In the genomic region with DNA sequence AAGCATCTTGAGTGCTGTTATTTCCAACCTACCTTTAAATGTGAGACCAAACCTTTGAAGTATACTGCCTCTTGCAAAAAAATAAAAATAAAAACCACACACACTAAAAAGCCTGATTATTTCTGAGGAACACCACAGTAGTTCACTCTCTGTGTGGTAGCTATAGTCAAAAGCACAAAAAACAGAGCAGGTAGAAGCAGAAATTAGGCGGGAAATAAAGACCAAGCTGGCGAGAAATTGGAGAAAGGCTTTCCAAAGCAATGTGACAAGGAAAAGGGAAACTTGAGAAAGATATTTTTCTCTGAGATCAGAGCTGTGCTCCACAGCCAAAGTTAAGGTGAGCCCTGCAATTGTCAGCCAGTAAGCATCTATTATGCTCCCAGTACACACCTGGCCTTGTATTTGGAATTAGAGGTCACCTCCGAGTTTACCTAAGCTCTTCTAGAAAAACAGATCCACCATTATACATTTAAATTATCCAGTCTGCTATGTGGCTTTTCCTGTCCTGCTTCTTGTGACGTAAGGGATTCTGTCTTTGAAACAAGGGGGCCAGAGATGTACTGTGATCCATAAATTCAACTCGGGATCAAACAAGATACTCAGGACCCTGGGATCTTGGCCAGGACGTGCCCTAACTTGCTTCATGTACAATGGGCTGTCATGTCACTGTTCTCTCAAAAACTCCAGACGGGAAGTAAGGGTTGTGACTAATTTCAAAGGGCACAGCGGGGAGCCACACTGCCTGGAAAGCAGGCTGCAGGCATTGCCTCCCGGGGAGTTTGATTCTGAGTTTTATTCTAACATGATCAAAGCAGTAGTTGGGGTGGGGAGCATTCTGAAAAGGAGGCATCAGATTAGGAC, we compare ENCODE assay signal across 1 cellular context.
TF ChIP-seq lines count a peak whose summit lies in the region.

No MANE protein-coding gene starts in this region.

TF ChIP-seq in HEK293, 187 proteins besides CTCF, POLR2A, EP300 and RAD21 (continued from another document and continues in another):
- TF ChIP-seq ZSCAN5A (tag by site-specific recombination; IDR thresholded peaks at IDR 0.05) (no peak), ZXDB (tag by site-specific recombination; IDR thresholded peaks at IDR 0.05) (no peak), ZNF518A (tag by site-specific recombination; conservative IDR thresholded peaks at IDR 0.05; ENCODE audit: low read depth) (0 out of 2 replicates have a peak, but pooled peaks have one; percentile 10), ZNF169 (tag by site-specific recombination; IDR thresholded peaks at IDR 0.05) (no peak), ZBTB26 (tag by site-specific recombination; optimal IDR thresholded peaks at IDR 0.05) (no peak), HOXA7 (CRISPR knock-in tag; IDR thresholded peaks at IDR 0.05; ENCODE audit: borderline replicate concordance) (no peak), KLF8 (tag by site-specific recombination; IDR thresholded peaks at IDR 0.05) (0 out of 2 replicates have a peak, but pooled peaks have one; percentile 16), KLF9 (tag by site-specific recombination; IDR thresholded peaks at IDR 0.05; ENCODE audit: low read depth) (no peak), ZNF292 (tag by site-specific recombination; IDR thresholded peaks at IDR 0.05; ENCODE audit: borderline replicate concordance, low read depth) (no peak), ZNF843 (tag by site-specific recombination; IDR thresholded peaks at IDR 0.05) (peak; percentile 81), ZNF335 (tag by site-specific recombination; conservative IDR thresholded peaks at IDR 0.05) (peak; percentile 58; the same call in 1 of the 2 replicates), ZNF184 (tag by site-specific recombination; IDR thresholded peaks at IDR 0.05) (peak; percentile 51; the same call in 1 of the 2 replicates), ZBTB8A (tag by site-specific recombination; IDR thresholded peaks at IDR 0.05) (peak; percentile 28; the same call in 1 of the 2 replicates), ZNF274 (IDR thresholded peaks at IDR 0.05; ENCODE audit: low read length) (no peak), ZNF274 (tag by site-specific recombination; IDR thresholded peaks at IDR 0.05; ENCODE audit: borderline replicate concordance) (no peak), ZNF629 (tag by site-specific recombination; IDR thresholded peaks at IDR 0.05) (peak; percentile 94), ZBTB1 (tag by site-specific recombination; IDR thresholded peaks at IDR 0.05) (no peak; the same call in 1 of the 2 replicates), ZNF354C (tag by site-specific recombination; IDR thresholded peaks at IDR 0.05; ENCODE audit: borderline replicate concordance, low read depth) (no peak), ZNF791 (tag by site-specific recombination; IDR thresholded peaks at IDR 0.05) (no peak), ZSCAN18 (tag by site-specific recombination; IDR thresholded peaks at IDR 0.05) (no peak), ZNF561 (tag by site-specific recombination; IDR thresholded peaks at IDR 0.05; ENCODE audit: borderline replicate concordance) (peak; percentile 88; the same call in 1 of the 2 replicates), ZNF223 (tag by site-specific recombination; IDR thresholded peaks at IDR 0.05) (no peak), ZNF792 (tag by site-specific recombination; IDR thresholded peaks at IDR 0.05) (peak; percentile 69; the same call in 1 of the 2 replicates), ZNF266 (tag by site-specific recombination; IDR thresholded peaks at IDR 0.05; ENCODE audit: low read depth) (no peak), ZNF701 (tag by site-specific recombination; IDR thresholded peaks at IDR 0.05) (no peak)
- TF ChIP-seq, protein P1, sequence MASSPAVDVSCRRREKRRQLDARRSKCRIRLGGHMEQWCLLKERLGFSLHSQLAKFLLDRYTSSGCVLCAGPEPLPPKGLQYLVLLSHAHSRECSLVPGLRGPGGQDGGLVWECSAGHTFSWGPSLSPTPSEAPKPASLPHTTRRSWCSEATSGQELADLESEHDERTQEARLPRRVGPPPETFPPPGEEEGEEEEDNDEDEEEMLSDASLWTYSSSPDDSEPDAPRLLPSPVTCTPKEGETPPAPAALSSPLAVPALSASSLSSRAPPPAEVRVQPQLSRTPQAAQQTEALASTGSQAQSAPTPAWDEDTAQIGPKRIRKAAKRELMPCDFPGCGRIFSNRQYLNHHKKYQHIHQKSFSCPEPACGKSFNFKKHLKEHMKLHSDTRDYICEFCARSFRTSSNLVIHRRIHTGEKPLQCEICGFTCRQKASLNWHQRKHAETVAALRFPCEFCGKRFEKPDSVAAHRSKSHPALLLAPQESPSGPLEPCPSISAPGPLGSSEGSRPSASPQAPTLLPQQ (tag by site-specific recombination; IDR thresholded peaks at IDR 0.05) = peak; percentile 56; the same call in 1 of the 2 replicates
- TF ChIP-seq, protein P2, sequence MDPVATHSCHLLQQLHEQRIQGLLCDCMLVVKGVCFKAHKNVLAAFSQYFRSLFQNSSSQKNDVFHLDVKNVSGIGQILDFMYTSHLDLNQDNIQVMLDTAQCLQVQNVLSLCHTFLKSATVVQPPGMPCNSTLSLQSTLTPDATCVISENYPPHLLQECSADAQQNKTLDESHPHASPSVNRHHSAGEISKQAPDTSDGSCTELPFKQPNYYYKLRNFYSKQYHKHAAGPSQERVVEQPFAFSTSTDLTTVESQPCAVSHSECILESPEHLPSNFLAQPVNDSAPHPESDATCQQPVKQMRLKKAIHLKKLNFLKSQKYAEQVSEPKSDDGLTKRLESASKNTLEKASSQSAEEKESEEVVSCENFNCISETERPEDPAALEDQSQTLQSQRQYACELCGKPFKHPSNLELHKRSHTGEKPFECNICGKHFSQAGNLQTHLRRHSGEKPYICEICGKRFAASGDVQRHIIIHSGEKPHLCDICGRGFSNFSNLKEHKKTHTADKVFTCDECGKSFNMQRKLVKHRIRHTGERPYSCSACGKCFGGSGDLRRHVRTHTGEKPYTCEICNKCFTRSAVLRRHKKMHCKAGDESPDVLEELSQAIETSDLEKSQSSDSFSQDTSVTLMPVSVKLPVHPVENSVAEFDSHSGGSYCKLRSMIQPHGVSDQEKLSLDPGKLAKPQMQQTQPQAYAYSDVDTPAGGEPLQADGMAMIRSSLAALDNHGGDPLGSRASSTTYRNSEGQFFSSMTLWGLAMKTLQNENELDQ (tag by site-specific recombination; IDR thresholded peaks at IDR 0.05; ENCODE audit: low read depth) = no peak
- TF ChIP-seq, protein P3, sequence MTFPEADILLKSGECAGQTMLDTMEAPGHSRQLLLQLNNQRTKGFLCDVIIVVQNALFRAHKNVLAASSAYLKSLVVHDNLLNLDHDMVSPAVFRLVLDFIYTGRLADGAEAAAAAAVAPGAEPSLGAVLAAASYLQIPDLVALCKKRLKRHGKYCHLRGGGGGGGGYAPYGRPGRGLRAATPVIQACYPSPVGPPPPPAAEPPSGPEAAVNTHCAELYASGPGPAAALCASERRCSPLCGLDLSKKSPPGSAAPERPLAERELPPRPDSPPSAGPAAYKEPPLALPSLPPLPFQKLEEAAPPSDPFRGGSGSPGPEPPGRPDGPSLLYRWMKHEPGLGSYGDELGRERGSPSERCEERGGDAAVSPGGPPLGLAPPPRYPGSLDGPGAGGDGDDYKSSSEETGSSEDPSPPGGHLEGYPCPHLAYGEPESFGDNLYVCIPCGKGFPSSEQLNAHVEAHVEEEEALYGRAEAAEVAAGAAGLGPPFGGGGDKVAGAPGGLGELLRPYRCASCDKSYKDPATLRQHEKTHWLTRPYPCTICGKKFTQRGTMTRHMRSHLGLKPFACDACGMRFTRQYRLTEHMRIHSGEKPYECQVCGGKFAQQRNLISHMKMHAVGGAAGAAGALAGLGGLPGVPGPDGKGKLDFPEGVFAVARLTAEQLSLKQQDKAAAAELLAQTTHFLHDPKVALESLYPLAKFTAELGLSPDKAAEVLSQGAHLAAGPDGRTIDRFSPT (tag by site-specific recombination; IDR thresholded peaks at IDR 0.05) = 0 out of 2 replicates have a peak, but pooled peaks have one; percentile 18
- TF ChIP-seq, protein P4, sequence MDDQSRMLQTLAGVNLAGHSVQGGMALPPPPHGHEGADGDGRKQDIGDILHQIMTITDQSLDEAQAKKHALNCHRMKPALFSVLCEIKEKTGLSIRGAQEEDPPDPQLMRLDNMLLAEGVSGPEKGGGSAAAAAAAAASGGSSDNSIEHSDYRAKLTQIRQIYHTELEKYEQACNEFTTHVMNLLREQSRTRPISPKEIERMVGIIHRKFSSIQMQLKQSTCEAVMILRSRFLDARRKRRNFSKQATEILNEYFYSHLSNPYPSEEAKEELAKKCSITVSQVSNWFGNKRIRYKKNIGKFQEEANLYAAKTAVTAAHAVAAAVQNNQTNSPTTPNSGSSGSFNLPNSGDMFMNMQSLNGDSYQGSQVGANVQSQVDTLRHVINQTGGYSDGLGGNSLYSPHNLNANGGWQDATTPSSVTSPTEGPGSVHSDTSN (CRISPR knock-in tag; IDR thresholded peaks at IDR 0.05) = no peak
- TF ChIP-seq, protein P5, sequence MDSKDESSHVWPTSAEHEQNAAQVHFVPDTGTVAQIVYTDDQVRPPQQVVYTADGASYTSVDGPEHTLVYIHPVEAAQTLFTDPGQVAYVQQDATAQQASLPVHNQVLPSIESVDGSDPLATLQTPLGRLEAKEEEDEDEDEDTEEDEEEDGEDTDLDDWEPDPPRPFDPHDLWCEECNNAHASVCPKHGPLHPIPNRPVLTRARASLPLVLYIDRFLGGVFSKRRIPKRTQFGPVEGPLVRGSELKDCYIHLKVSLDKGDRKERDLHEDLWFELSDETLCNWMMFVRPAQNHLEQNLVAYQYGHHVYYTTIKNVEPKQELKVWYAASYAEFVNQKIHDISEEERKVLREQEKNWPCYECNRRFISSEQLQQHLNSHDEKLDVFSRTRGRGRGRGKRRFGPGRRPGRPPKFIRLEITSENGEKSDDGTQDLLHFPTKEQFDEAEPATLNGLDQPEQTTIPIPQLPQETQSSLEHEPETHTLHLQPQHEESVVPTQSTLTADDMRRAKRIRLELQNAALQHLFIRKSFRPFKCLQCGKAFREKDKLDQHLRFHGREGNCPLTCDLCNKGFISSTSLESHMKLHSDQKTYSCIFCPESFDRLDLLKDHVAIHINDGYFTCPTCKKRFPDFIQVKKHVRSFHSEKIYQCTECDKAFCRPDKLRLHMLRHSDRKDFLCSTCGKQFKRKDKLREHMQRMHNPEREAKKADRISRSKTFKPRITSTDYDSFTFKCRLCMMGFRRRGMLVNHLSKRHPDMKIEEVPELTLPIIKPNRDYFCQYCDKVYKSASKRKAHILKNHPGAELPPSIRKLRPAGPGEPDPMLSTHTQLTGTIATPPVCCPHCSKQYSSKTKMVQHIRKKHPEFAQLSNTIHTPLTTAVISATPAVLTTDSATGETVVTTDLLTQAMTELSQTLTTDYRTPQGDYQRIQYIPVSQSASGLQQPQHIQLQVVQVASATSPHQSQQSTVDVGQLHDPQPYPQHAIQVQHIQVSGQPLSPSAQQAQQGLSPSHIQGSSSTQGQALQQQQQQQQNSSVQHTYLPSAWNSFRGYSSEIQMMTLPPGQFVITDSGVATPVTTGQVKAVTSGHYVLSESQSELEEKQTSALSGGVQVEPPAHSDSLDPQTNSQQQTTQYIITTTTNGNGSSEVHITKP (tag by site-specific recombination; IDR thresholded peaks at IDR 0.05) = peak; percentile 65
